ENCODE assay signal across 29 cellular contexts in genomic region chr9:846852-847251, GRCh38. TPM values are rescaled to one million over a fixed set of nuclear protein-coding genes. Genes with fewer than 3 reads are reported as not detected.
DNase-seq lines count a peak whose midpoint lies in the region; ATAC-seq and TF ChIP-seq lines count a peak whose summit lies in the region.
"Had no signal": no experiment of that assay in that cellular context is flagged by ENCODE, and none has a peak within 500 bp of the region (broad histone marks: within the 10 kb centered on the region; RNA-seq: fewer than 3 reads in every experiment).

No MANE protein-coding gene starts in this region.

- CTCF ChIA-PET in PC-3 (lab: Charles Lee): interaction anchor here (0.6 kb wide), 1 partner anchor 50 kb away, joined by 4 read pairs; no protein-coding TSS in a partner anchor

- no peaks in the 10 kb centered on the region for H3F3A ChIP-seq in PC-3 (ENCODE audit: low read length, unreplicated experiment)

- no peaks in the 10 kb centered on the region for H3K79me2 ChIP-seq in PC-3 (ENCODE audit: low read length)
- no peaks in the 10 kb centered on the region for H3K79me2 ChIP-seq in hepatocyte

- no peaks in the 10 kb centered on the region for H3K36me3 ChIP-seq in H7 (replicated peaks; ENCODE audit: control insufficient read depth, insufficient read depth, low read length)
- H3K36me3 ChIP-seq in PC-3 (ENCODE audit: low read depth, low read length): no peaks in the 10 kb centered on the region
- no peaks in the 10 kb centered on the region for H3K36me3 ChIP-seq in body of pancreas (replicated peaks in 1 of 2; ENCODE audit: insufficient read depth in 1 of 2, low read depth in 2 of 2)
- H3K36me3 ChIP-seq in hepatocyte (replicated peaks; ENCODE audit: insufficient read depth, low read depth): no peaks in the 10 kb centered on the region
- H3K36me3 ChIP-seq: heart right ventricle, thoracic aorta had no signal

- intact Hi-C loops in PC-3 (cut with micrococcal nuclease): no loop called here
- intact Hi-C loops in body of pancreas (cut with DNase I): no loop called here

- no peaks in the 10 kb centered on the region for H3K9me3 Mint-ChIP-seq in stimulated activated effector memory CD8-positive, alpha-beta T cell treated with anti-CD3 and anti-CD28 coated beads, Interleukin-12 subunit alpha, Interleukin-12 subunit beta, amount 100 ng/mL, for 72 hours
- H3K9me3 Mint-ChIP-seq: activated B cell treated with CpG ODN at 0.5 μM for 24 hours; activated CD4-positive, alpha-beta memory T cell treated with anti-CD3 and anti-CD28 coated beads, Interleukin-2, amount 10 ng/mL, durations not matched to agents 7 days and 5 days; CD8-positive, alpha-beta T cell; neural crest cell had no signal

- WGBS in body of pancreas, 2 donors: 55 to 60% methylated on average over 1 to 7 of the region's 7 CpGs
- 64% methylated on average over 7 of the region's 7 CpGs for WGBS in hepatocyte (ENCODE audit: low lambda C conversion rate, missing lambda C conversion rate)

- H3K27me3 ChIP-seq in H7 (ENCODE audit: control insufficient read depth, insufficient read depth, low read length): peaks cover 50% of the 10 kb centered on the region
- peaks cover 7% of the 10 kb centered on the region; the same call in 1 of the 2 replicates for H3K27me3 ChIP-seq in PC-3 (ENCODE audit: low read length)
- peaks cover 0 to 11% of the 10 kb centered on the region in 2 donors for H3K27me3 ChIP-seq in body of pancreas
- H3K27me3 ChIP-seq in hepatocyte: peaks cover 45% of the 10 kb centered on the region

- H3K4me3 ChIP-seq in H7 (ENCODE audit: insufficient read depth, low read depth, low read length): no peak overlapping the region
- H3K4me3 ChIP-seq in PC-3 (ENCODE audit: low read length): no peak overlapping the region
- H3K4me3 ChIP-seq in epithelial cell of esophagus (ENCODE audit: low read length): no peak overlapping the region
- no peak overlapping the region for H3K4me3 ChIP-seq in body of pancreas
- no peak overlapping the region for H3K4me3 ChIP-seq in hepatocyte
- H3K4me3 ChIP-seq: heart right ventricle, mucosa of descending colon, thoracic aorta had no signal

- H3K9me3 ChIP-seq in PC-3 (ENCODE audit: low read length): no peaks in the 10 kb centered on the region
- H3K9me3 ChIP-seq in body of pancreas: no peaks in the 10 kb centered on the region
- no peaks in the 10 kb centered on the region for H3K9me3 ChIP-seq in hepatocyte (ENCODE audit: low read depth)
- H3K9me3 ChIP-seq: heart right ventricle, mucosa of descending colon, SK-N-SH, thoracic aorta had no signal

- H4K20me1 ChIP-seq in PC-3 (ENCODE audit: low read length) (no peaks in the 10 kb centered on the region), hepatocyte (ENCODE audit: insufficient read depth, poor library complexity, severe bottlenecking) (no peaks in the 10 kb centered on the region)

- H3K9me2 ChIP-seq in PC-3 (replicated peaks; ENCODE audit: low read length): no peaks in the 10 kb centered on the region
- H3K9me2 ChIP-seq in hepatocyte (replicated peaks; ENCODE audit: insufficient read depth): no peaks in the 10 kb centered on the region
- H3K9me2 ChIP-seq: SK-N-SH had no signal

- no peak overlapping the region for H3K9ac ChIP-seq in PC-3 (ENCODE audit: low read length)
- H3K9ac ChIP-seq: SK-N-SH had no signal

- TF ChIP-seq CTCF in PC-3 (conservative IDR thresholded peaks at IDR 0.05; ENCODE audit: low read depth, low read length) (no peak), epithelial cell of esophagus (IDR thresholded peaks at IDR 0.05; ENCODE audit: insufficient read depth, low read depth, low read length, missing control alignments) (no peak), body of pancreas (IDR thresholded peaks at IDR 0.05) (no peak), hepatocyte (IDR thresholded peaks at IDR 0.05; ENCODE audit: poor library complexity) (no peak)

- POLR2A ChIA-PET in PC-3 (lab: Charles Lee; ENCODE audit: unreplicated experiment): no interaction called here

- ATAC-seq in PC-3 (peak; percentile 64), GM19324 (IDR thresholded peaks at IDR 0.05; ENCODE audit: low FRiP score, unreplicated experiment) (no peak), body of pancreas (no peak)
- peak; percentile 31 for ATAC-seq in stimulated activated effector memory CD8-positive, alpha-beta T cell treated with anti-CD3 and anti-CD28 coated beads, Interleukin-12 subunit alpha, Interleukin-12 subunit beta, amount 100 ng/mL, for 72 hours
- ATAC-seq: CD8-positive, alpha-beta T cell; heart right ventricle; mucosa of descending colon had no signal

- H3K4me1 ChIP-seq in PC-3 (ENCODE audit: insufficient read depth, low read length): peaks cover 7% of the 10 kb centered on the region; the same call in 1 of the 2 replicates
- peaks cover 1% of the 10 kb centered on the region for H3K4me1 ChIP-seq in body of pancreas
- peaks cover 1% of the 10 kb centered on the region for H3K4me1 ChIP-seq in hepatocyte (ENCODE audit: insufficient read depth)

- H3K4me1 Mint-ChIP-seq in stimulated activated effector memory CD8-positive, alpha-beta T cell treated with anti-CD3 and anti-CD28 coated beads, Interleukin-12 subunit alpha, Interleukin-12 subunit beta, amount 100 ng/mL, for 72 hours: peaks cover 7% of the 10 kb centered on the region
- H3K4me1 Mint-ChIP-seq: activated B cell treated with CpG ODN at 0.5 μM for 24 hours had no signal

- no peak overlapping the region for H2AFZ ChIP-seq in PC-3 (ENCODE audit: low read length)
- H2AFZ ChIP-seq in hepatocyte: no peak overlapping the region

- H3K4me3 Mint-ChIP-seq in stimulated activated effector memory CD8-positive, alpha-beta T cell treated with anti-CD3 and anti-CD28 coated beads, Interleukin-12 subunit alpha, Interleukin-12 subunit beta, amount 100 ng/mL, for 72 hours: no peak overlapping the region
- H3K4me3 Mint-ChIP-seq: activated B cell treated with CpG ODN at 0.5 μM for 24 hours; activated CD4-positive, alpha-beta memory T cell treated with anti-CD3 and anti-CD28 coated beads, Interleukin-2, amount 10 ng/mL, durations not matched to agents 7 days and 5 days; CD8-positive, alpha-beta T cell; IgD-negative memory B cell; neural crest cell had no signal

- H3K4me2 ChIP-seq in PC-3 (ENCODE audit: low read length): no peak overlapping the region
- no peak overlapping the region for H3K4me2 ChIP-seq in hepatocyte
- H3K4me2 ChIP-seq: SK-N-SH had no signal

- BruUV-seq in PC-3 (replicated peaks; lab: Mats Ljungman, UMichigan): no TSS peak

- H3K27ac ChIP-seq in PC-3 (ENCODE audit: low read length) (no peak overlapping the region), body of pancreas (no peak overlapping the region), hepatocyte (no peak overlapping the region)
- H3K27ac ChIP-seq: heart right ventricle, thoracic aorta had no signal

- DNase-seq in H7 (peak; percentile 54), PC-3 (peak; percentile 57), epithelial cell of esophagus (ENCODE audit: low read depth) (peak; percentile 69), body of pancreas (no peak), hepatocyte (ENCODE audit: low spot score) (no peak)
- DNase-seq in stimulated activated effector memory CD8-positive, alpha-beta T cell treated with anti-CD3 and anti-CD28 coated beads, Interleukin-12 subunit alpha, Interleukin-12 subunit beta, amount 100 ng/mL, for 72 hours (ENCODE audit: low spot score in 2 of 2): no peak
- DNase-seq: activated B cell treated with CpG ODN at 0.5 μM for 24 hours; activated CD4-positive, alpha-beta memory T cell treated with anti-CD3 and anti-CD28 coated beads, Interleukin-2, amount 10 ng/mL, durations not matched to agents 7 days and 5 days; activated gamma-delta T cell treated with Interleukin-2 at 50 U/mL for 16 hours; activated T-cell treated with anti-CD3 and anti-CD28 coated beads for 4 hours; AML-193; CD8-positive, alpha-beta T cell; cortex of kidney; DMS79 treated with DMSO at 0.1 percent for 48 hours; heart right ventricle; MM.1S; mucosa of descending colon; NCI-H1436 treated with DMSO at 0.1 percent for 48 hours; NCI-H524; RPMI8226; SK-N-SH; T-helper 9 cell had no signal

- no peak overlapping the region for H3K27ac Mint-ChIP-seq in stimulated activated effector memory CD8-positive, alpha-beta T cell treated with anti-CD3 and anti-CD28 coated beads, Interleukin-12 subunit alpha, Interleukin-12 subunit beta, amount 100 ng/mL, for 72 hours
- H3K27ac Mint-ChIP-seq: activated B cell treated with CpG ODN at 0.5 μM for 24 hours; activated CD4-positive, alpha-beta memory T cell treated with anti-CD3 and anti-CD28 coated beads, Interleukin-2, amount 10 ng/mL, durations not matched to agents 7 days and 5 days; CD8-positive, alpha-beta T cell; IgD-negative memory B cell had no signal

- no peaks in the 10 kb centered on the region for H3K36me3 Mint-ChIP-seq in stimulated activated effector memory CD8-positive, alpha-beta T cell treated with anti-CD3 and anti-CD28 coated beads, Interleukin-12 subunit alpha, Interleukin-12 subunit beta, amount 100 ng/mL, for 72 hours
- H3K36me3 Mint-ChIP-seq: CD8-positive, alpha-beta T cell; IgD-negative memory B cell had no signal

- TF ChIP-seq POLR2A in body of pancreas (IDR thresholded peaks at IDR 0.05): no peak

RNA-seq across cellular contexts. Expression of gene DMRT1, which starts 5.4 kb away (rescaled TPM):
- total RNA-seq in H7 (2014; rRNA removed; shearing (Covaris generic)): 0.21 TPM in 1 of 2 replicates, not detected in the other
- 0.04 TPM in 1 of 2 replicates, not detected in the other for total RNA-seq in PC-3 (2014; rRNA removed)
- not detected for total RNA-seq in body of pancreas
- 0.24 TPM in 1 of 2 replicates, not detected in the other for total RNA-seq in hepatocyte
- not detected in 2 replicates for polyA plus RNA-seq in hepatocyte
- total RNA-seq: activated B cell treated with CpG ODN at 0.5 μM for 24 hours; activated CD4-positive, alpha-beta memory T cell treated with anti-CD3 and anti-CD28 coated beads, Interleukin-2, amount 10 ng/mL, durations not matched to agents 7 days and 5 days; CD8-positive, alpha-beta T cell; heart right ventricle; liver; mucosa of descending colon; neural crest cell; skeletal muscle tissue; thoracic aorta had no signal
- polyA plus RNA-seq: adipose tissue, heart right ventricle, IgD-negative memory B cell, liver, SK-N-SH had no signal

Comparison
In these comparisons a context has a peak if more than half of its experiments do, and no peak if none do; other contexts are left out.
1. DNase-seq: peak in H7 (single experiment), PC-3 (single experiment) and epithelial cell of esophagus (single experiment); none in stimulated activated effector memory CD8-positive, alpha-beta T cell treated with anti-CD3 and anti-CD28 coated beads, Interleukin-12 subunit alpha, Interleukin-12 subunit beta, amount 100 ng/mL, for 72 hours (0 of 2), body of pancreas (0 of 4) and hepatocyte (single experiment).
2. ATAC-seq: peak in PC-3 (single experiment) and stimulated activated effector memory CD8-positive, alpha-beta T cell treated with anti-CD3 and anti-CD28 coated beads, Interleukin-12 subunit alpha, Interleukin-12 subunit beta, amount 100 ng/mL, for 72 hours (single experiment); none in GM19324 (single experiment) and body of pancreas (single experiment).